In genomic region chr1:235972316-235973090, GRCh38 we compare ENCODE assay signal across 8 cellular contexts.
DNase-seq lines count a peak whose midpoint lies in the region; ATAC-seq and TF ChIP-seq lines count a peak whose summit lies in the region.

No MANE protein-coding gene starts in this region.

- WGBS in lung, 2 donors, result 55 to 61% methylated on average over 8 of the region's 8 CpGs

- TF ChIP-seq CTCF in lung (IDR thresholded peaks at IDR 0.05; ENCODE audit: control extremely low read depth, extremely low read depth), result no peak
- no peak for TF ChIP-seq CTCF in upper lobe of right lung (IDR thresholded peaks at IDR 0.05)

- peak overlapping the region; percentile 85 for H3K27ac ChIP-seq in cingulate gyrus (ENCODE audit: low read depth, low read length)
- peak overlapping the region; percentile 90 to 92 for H3K27ac ChIP-seq in lung (ENCODE audit: low read depth in 1 of 2, low read length in 1 of 2)
- H3K27ac ChIP-seq in upper lobe of right lung, result peak overlapping the region; percentile 89

- ATAC-seq in GM18505 (IDR thresholded peaks at IDR 0.05; ENCODE audit: unreplicated experiment), result peak; percentile 22
- ATAC-seq in HG02571 (IDR thresholded peaks at IDR 0.05; ENCODE audit: unreplicated experiment), result peak; percentile 38
- ATAC-seq in lung (ENCODE audit: insufficient read depth, low FRiP score), result peak; percentile 33
- ATAC-seq in upper lobe of right lung, result peak; percentile 8

- DNase-seq in NOMO-1 treated with dmso at 0.1 percent for 144 hours (lab: John Stamatoyannopoulos, UW; ENCODE audit: unreplicated experiment) (peak; percentile 34), lung (ENCODE audit: low spot score) (no peak), upper lobe of right lung (no peak), NCI-H510A (lab: John Stamatoyannopoulos, UW) (no peak)
- DNase-seq in activated effector memory CD4-positive, alpha-beta T cell treated with Interleukin-2 at 50 U/mL for 16 hours, result no peak

- no peak for TF ChIP-seq POLR2A in GM18505 (IDR thresholded peaks at IDR 0.05; ENCODE audit: borderline replicate concordance, extremely low read depth, insufficient read depth, insufficient read length)

- H3K4me1 ChIP-seq in lung (ENCODE audit: control insufficient read depth in 2 of 2, insufficient read depth in 2 of 2, low read length in 2 of 2) (peaks cover 0 to 2% of the 10 kb centered on the region in 2 donors), upper lobe of right lung (peaks cover 24% of the 10 kb centered on the region)

- H3K27me3 ChIP-seq in lung (ENCODE audit: control insufficient read depth, insufficient read depth) (no peaks in the 10 kb centered on the region), upper lobe of right lung (no peaks in the 10 kb centered on the region)

- H3K9me3 ChIP-seq in lung (ENCODE audit: control insufficient read depth in 2 of 2, insufficient read depth in 1 of 2, low read length in 1 of 2), result no peaks in the 10 kb centered on the region
- H3K9me3 ChIP-seq in upper lobe of right lung, result no peaks in the 10 kb centered on the region

- intact Hi-C loops in upper lobe of right lung (cut with DNase I), result no loop called here

- H3K4me3 ChIP-seq in lung (no peak overlapping the region), upper lobe of right lung (peak overlapping the region; percentile 45)

- H3K36me3 ChIP-seq in lung (ENCODE audit: control insufficient read depth in 2 of 2, insufficient read depth in 2 of 2, low read length in 2 of 2) (peaks cover 2 to 10% of the 10 kb centered on the region in 2 donors), upper lobe of right lung (peaks cover 3% of the 10 kb centered on the region)
